8 cellular contexts compared by ENCODE assay signal in genomic region chr4:139453041-139453370, GRCh38. TPM values are rescaled to one million over a fixed set of nuclear protein-coding genes. Genes with fewer than 3 reads are reported as not detected.
DNase-seq lines count a peak whose midpoint lies in the region; ATAC-seq and TF ChIP-seq lines count a peak whose summit lies in the region.

No MANE protein-coding gene starts in this region.

- peaks cover 40% of the 10 kb centered on the region in 2 donors for H3K4me1 ChIP-seq in duodenal mucosa (ENCODE audit: control insufficient read depth in 1 of 2, insufficient read depth in 2 of 2, low read length in 2 of 2)
- H3K4me1 ChIP-seq in upper lobe of left lung: peaks cover 37 to 46% (median 42%) of the 10 kb centered on the region in 4 donors

- peak overlapping the region; percentile 100 for H3K27ac Mint-ChIP-seq in T-helper 2 cell treated with Interferon-gamma antibody and Interleukin-4, amounts not matched to agents 5 μg/mL and 100 μg/mL, for 36 hours

- ATAC-seq in HG02642 (IDR thresholded peaks at IDR 0.05; ENCODE audit: poor library complexity, unreplicated experiment) (peak; percentile 46), upper lobe of left lung (ENCODE audit: low FRiP score in 2 of 2) (peak; percentile 29 to 57)

- H3K9me3 ChIP-seq in duodenal mucosa (ENCODE audit: control insufficient read depth in 1 of 2, low read length in 2 of 2) (no peaks in the 10 kb centered on the region), upper lobe of left lung (no peaks in the 10 kb centered on the region)

- TF ChIP-seq POLR2A in upper lobe of left lung (IDR thresholded peaks at IDR 0.05): no peak

- TF ChIP-seq EP300 in upper lobe of left lung (IDR thresholded peaks at IDR 0.05): no peak

- peak; percentile 44 for DNase-seq in stimulated activated CD4-positive, alpha-beta T cell treated with anti-CD3 and anti-CD28 coated beads, Interleukin-12 subunit alpha, Interleukin-12 subunit beta, amount 100 ng/mL, for 4 hours
- DNase-seq in stimulated activated CD4-positive, alpha-beta T cell treated with anti-CD3 and anti-CD28 coated beads, Interleukin-4, amount 100 ng/mL, for 1 hour: no peak
- peak; percentile 94 for DNase-seq in NAMALWA (ENCODE audit: low spot score)
- no peak for DNase-seq in T-helper 2 cell treated with Interferon-gamma antibody and Interleukin-4, amounts not matched to agents 5 μg/mL and 100 μg/mL, for 36 hours (ENCODE audit: low spot score)
- peak; percentile 68 for DNase-seq in mucosa of gallbladder (ENCODE audit: low spot score)
- peak in 1 of 2 donors; percentile 67 for DNase-seq in upper lobe of left lung

- H3K27me3 Mint-ChIP-seq in T-helper 2 cell treated with Interferon-gamma antibody and Interleukin-4, amounts not matched to agents 5 μg/mL and 100 μg/mL, for 36 hours (ENCODE audit: low read depth): no peaks in the 10 kb centered on the region

- 3 to 8% methylated on average over 4 to 14 of the region's 15 CpGs for WGBS in upper lobe of left lung, 2 donors

- H3K4me1 Mint-ChIP-seq in T-helper 2 cell treated with Interferon-gamma antibody and Interleukin-4, amounts not matched to agents 5 μg/mL and 100 μg/mL, for 36 hours (ENCODE audit: low read depth): peaks cover 44% of the 10 kb centered on the region

- H3K9me3 Mint-ChIP-seq in T-helper 2 cell treated with Interferon-gamma antibody and Interleukin-4, amounts not matched to agents 5 μg/mL and 100 μg/mL, for 36 hours: no peaks in the 10 kb centered on the region

- peak overlapping the region; percentile 85 to 98 for H3K9ac ChIP-seq in duodenal mucosa (ENCODE audit: low read depth in 1 of 2, low read length in 2 of 2)

- peak overlapping the region; percentile 98 for H3K27ac ChIP-seq in duodenal mucosa (ENCODE audit: low read depth, low read length)
- peak overlapping the region; percentile 95 to 99 (median 97) for H3K27ac ChIP-seq in upper lobe of left lung

- H3K36me3 Mint-ChIP-seq in T-helper 2 cell treated with Interferon-gamma antibody and Interleukin-4, amounts not matched to agents 5 μg/mL and 100 μg/mL, for 36 hours (ENCODE audit: low read depth): peaks cover 4% of the 10 kb centered on the region

- peak in 4 of 6 experiments; percentile 24 to 61 (median 28) for TF ChIP-seq CTCF in upper lobe of left lung (IDR thresholded peaks at IDR 0.05)

- H3K4me3 ChIP-seq in duodenal mucosa (ENCODE audit: low read depth in 1 of 2, low read length in 2 of 2): peak overlapping the region; percentile 97 to 100
- H3K4me3 ChIP-seq in upper lobe of left lung: peak overlapping the region; percentile 79 to 96 (median 92)

- H3K27me3 ChIP-seq in duodenal mucosa (ENCODE audit: control insufficient read depth in 1 of 2, insufficient read depth in 2 of 2, low read length in 2 of 2) (no peaks in the 10 kb centered on the region), upper lobe of left lung (no peaks in the 10 kb centered on the region)

- H3K36me3 ChIP-seq in duodenal mucosa (ENCODE audit: control insufficient read depth in 1 of 2, insufficient read depth in 2 of 2, low read length in 2 of 2) (no peaks in the 10 kb centered on the region), upper lobe of left lung (no peaks in the 10 kb centered on the region)

- H3K4me3 Mint-ChIP-seq in T-helper 2 cell treated with Interferon-gamma antibody and Interleukin-4, amounts not matched to agents 5 μg/mL and 100 μg/mL, for 36 hours: peak overlapping the region; percentile 92

RNA-seq across cellular contexts. Expression of gene RAB33B, which starts 0.9 kb away (rescaled TPM):
- total RNA-seq in mucosa of gallbladder (9.8 TPM), upper lobe of left lung (10 to 100 TPM in 2 of 6 donors, 1 to 10 TPM in 4; 8.3 to 19.1 (median 9.4) TPM)

Comparison
In these comparisons a context has a peak if more than half of its experiments do, and no peak if none do; other contexts are left out.
1. DNase-seq: peak in stimulated activated CD4-positive, alpha-beta T cell treated with anti-CD3 and anti-CD28 coated beads, Interleukin-12 subunit alpha, Interleukin-12 subunit beta, amount 100 ng/mL, for 4 hours (single experiment), NAMALWA (single experiment) and mucosa of gallbladder (single experiment); none in stimulated activated CD4-positive, alpha-beta T cell treated with anti-CD3 and anti-CD28 coated beads, Interleukin-4, amount 100 ng/mL, for 1 hour (single experiment) and T-helper 2 cell treated with Interferon-gamma antibody and Interleukin-4, amounts not matched to agents 5 μg/mL and 100 μg/mL, for 36 hours (single experiment).